9 cellular contexts compared by ENCODE assay signal in genomic region chr11:117710211-117710610, GRCh38.
"Had no signal": no experiment of that assay in that cellular context is flagged by ENCODE, and none has a peak within 500 bp of the region (broad histone marks: within the 10 kb centered on the region; RNA-seq: fewer than 3 reads in every experiment).

No MANE protein-coding gene starts in this region.

- H3K9me3 Mint-ChIP-seq: GM23338, H9, HFFc6 had no signal

- ATAC-seq: GM23338, HCT116 had no signal

- H3K36me3 ChIP-seq: HAP-1 had no signal

- H3K27ac ChIP-seq: GM23248 had no signal

- H3K27ac Mint-ChIP-seq: GM23338, H9, HFFc6 had no signal

- H3K4me3 ChIP-seq: GM23248, GM23338, HAP-1 had no signal

- H3K4me3 Mint-ChIP-seq: GM23338, H9, HFFc6 had no signal

- H3K9me3 ChIP-seq: HAP-1 had no signal

- DNase-seq: GM23248, GOT3, H7, H9, HCEC 1CT, HFFc6 had no signal
